8 cellular contexts compared by ENCODE assay signal in genomic region chr18:61635901-61636528, GRCh38.
DNase-seq lines count a peak whose midpoint lies in the region; ATAC-seq and TF ChIP-seq lines count a peak whose summit lies in the region.

No MANE protein-coding gene starts in this region.

- no peak overlapping the region for H3K27ac ChIP-seq in GM23248
- peak overlapping the region in 2 of 4 donors; percentile 46 to 69 for H3K27ac ChIP-seq in tibial nerve

- H3K9me2 ChIP-seq in GM23248 (ENCODE audit: insufficient read depth), result no peaks in the 10 kb centered on the region

- H3K4me3 ChIP-seq in GM23248 (no peak overlapping the region), tibial nerve (peak overlapping the region in 1 of 4 donors; percentile 3)

- peak in 1 of 2 donors; percentile 33 for TF ChIP-seq EP300 in tibial nerve (IDR thresholded peaks at IDR 0.05)

- H3K36me3 ChIP-seq in GM23248 (ENCODE audit: low read depth), result no peaks in the 10 kb centered on the region
- H3K36me3 ChIP-seq in tibial nerve, result no peaks in the 10 kb centered on the region

- ATAC-seq in esophagus mucosa (peak; percentile 88), GM18511 (IDR thresholded peaks at IDR 0.05; ENCODE audit: unreplicated experiment) (no peak)

- H4K20me1 ChIP-seq in GM23248 (ENCODE audit: insufficient read depth), result no peaks in the 10 kb centered on the region

- H3K4me2 ChIP-seq in GM23248 (ENCODE audit: unreplicated experiment), result peak overlapping the region; percentile 47

- peak; percentile 44 for DNase-seq in Ammon's horn (ENCODE audit: low spot score)
- peak; percentile 75 for DNase-seq in GM23248
- DNase-seq in NCI-H187 (lab: John Stamatoyannopoulos, UW), result peak; percentile 28 to 49
- peak; percentile 56 for DNase-seq in activated CD4-positive, alpha-beta T cell treated with anti-CD3 and anti-CD28 coated beads for 48 hours
- DNase-seq in myocyte (ENCODE audit: low read depth), result peak; percentile 68
- DNase-seq in tibial nerve (ENCODE audit: low spot score in 2 of 2), result peak in 1 of 2 donors; percentile 52

- no peaks in the 10 kb centered on the region for H3K27me3 ChIP-seq in GM23248 (replicated peaks; ENCODE audit: insufficient read depth)
- no peaks in the 10 kb centered on the region for H3K27me3 ChIP-seq in tibial nerve

- H3K4me1 ChIP-seq in GM23248 (ENCODE audit: insufficient read depth) (no peaks in the 10 kb centered on the region; the same call in 1 of the 2 replicates), tibial nerve (peaks cover 0 to 9% (median 0%) of the 10 kb centered on the region in 4 donors)

- in situ Hi-C loops in GM23248 (cut with MboI), result loop anchor here (10.0 kb wide), 1 partner anchor 269 kb away; no protein-coding TSS in a partner anchor

- WGBS in GM23248 (ENCODE audit: low coverage in 1 of 2, low lambda C conversion rate in 2 of 2, missing lambda C conversion rate in 2 of 2), 2 experiments, result 10 to 11% methylated on average over 7 of the region's 7 CpGs
- WGBS in tibial nerve, 2 donors, result 17 to 29% methylated on average over 7 of the region's 7 CpGs

- TF ChIP-seq POLR2A in tibial nerve (IDR thresholded peaks at IDR 0.05), result no peak

- TF ChIP-seq CTCF in tibial nerve (IDR thresholded peaks at IDR 0.05), result peak; percentile 37 to 67 (median 56)

- H2AFZ ChIP-seq in GM23248, result peak overlapping the region; percentile 64

- H3K9me3 ChIP-seq in GM23248 (ENCODE audit: low read depth) (no peaks in the 10 kb centered on the region), tibial nerve (no peaks in the 10 kb centered on the region)

- no peak overlapping the region for H3K9ac ChIP-seq in GM23248

- H3F3A ChIP-seq in GM23248 (ENCODE audit: insufficient read depth), result no peaks in the 10 kb centered on the region

- no peaks in the 10 kb centered on the region for H3K79me2 ChIP-seq in GM23248 (ENCODE audit: insufficient read depth)
